1 cellular context compared by ENCODE assay signal in genomic region chr10:97664282-97664850, GRCh38.
A peak's percentile ranks its signal among the peaks of the same experiment; 100 is the strongest.
TF ChIP-seq lines count a peak whose summit lies in the region.

No MANE protein-coding gene starts in this region.

TF ChIP-seq in K562, 482 proteins besides CTCF, POLR2A, EP300 and RAD21 (continued from another document and continues in another):
- TF ChIP-seq BRCA1 (IDR thresholded peaks at IDR 0.05) (no peak), BRCA1 (CRISPR knock-in tag; IDR thresholded peaks at IDR 0.05) (no peak), ZNF41 (CRISPR knock-in tag; conservative IDR thresholded peaks at IDR 0.05) (no peak), JUN (IDR thresholded peaks at IDR 0.05; ENCODE audit: borderline replicate concordance, low read depth, low read length) (no peak), JUN (CRISPR knock-in tag; IDR thresholded peaks at IDR 0.05; ENCODE audit: borderline replicate concordance) (no peak), HMGN3 (IDR thresholded peaks at IDR 0.05; ENCODE audit: borderline replicate concordance, extremely low read depth, insufficient read length, low read depth, low read length) (peak; percentile 61), ZNF668 (CRISPR knock-in tag; IDR thresholded peaks at IDR 0.05) (no peak), CREM (IDR thresholded peaks at IDR 0.05; ENCODE audit: low read depth) (0 out of 2 replicates have a peak, but pooled peaks have one; percentile 19), ZNF76 (CRISPR knock-in tag; IDR thresholded peaks at IDR 0.05; ENCODE audit: borderline replicate concordance) (no peak), LCOR (CRISPR knock-in tag; IDR thresholded peaks at IDR 0.05) (no peak), SP2 (IDR thresholded peaks at IDR 0.05; ENCODE audit: extremely low read depth, low read depth, low read length, poor library complexity, severe bottlenecking) (no peak), ZNF655 (CRISPR knock-in tag; IDR thresholded peaks at IDR 0.05) (no peak), DIDO1 (tag; IDR thresholded peaks at IDR 0.05; ENCODE audit: low read depth) (no peak), PHB (CRISPR knock-in tag; IDR thresholded peaks at IDR 0.05) (no peak), MCM2 (IDR thresholded peaks at IDR 0.05; ENCODE audit: low read depth) (no peak), RBM39 (optimal IDR thresholded peaks at IDR 0.05; ENCODE audit: low read depth, low read length) (no peak), ZNF274 (IDR thresholded peaks at IDR 0.05; ENCODE audit: borderline replicate concordance, low read depth, low read length) (no peak), NCOA1 (IDR thresholded peaks at IDR 0.05; ENCODE audit: low read depth) (peak; percentile 67; the same call in 1 of the 2 replicates), RBBP5 (IDR thresholded peaks at IDR 0.05; ENCODE audit: borderline replicate concordance, insufficient read depth, low read length, poor library complexity, severe bottlenecking) (no peak), TAF9B (IDR thresholded peaks at IDR 0.05; ENCODE audit: partially characterized antibody) (peak; percentile 41), MTF1 (CRISPR knock-in tag; IDR thresholded peaks at IDR 0.05; ENCODE audit: borderline replicate concordance) (no peak), ZSCAN32 (CRISPR knock-in tag; IDR thresholded peaks at IDR 0.05) (no peak), OTX1 (CRISPR knock-in tag; IDR thresholded peaks at IDR 0.05) (no peak), CC2D1A (IDR thresholded peaks at IDR 0.05) (0 out of 2 replicates have a peak, but pooled peaks have one; percentile 69), EZH2 (IDR thresholded peaks at IDR 0.05; ENCODE audit: borderline replicate concordance, low read depth, low read length) (no peak), RFX1 (IDR thresholded peaks at IDR 0.05) (no peak), CBX2 (IDR thresholded peaks at IDR 0.05; ENCODE audit: insufficient read depth, low read length, poor library complexity, severe bottlenecking) (no peak)
- TF ChIP-seq, protein P1, sequence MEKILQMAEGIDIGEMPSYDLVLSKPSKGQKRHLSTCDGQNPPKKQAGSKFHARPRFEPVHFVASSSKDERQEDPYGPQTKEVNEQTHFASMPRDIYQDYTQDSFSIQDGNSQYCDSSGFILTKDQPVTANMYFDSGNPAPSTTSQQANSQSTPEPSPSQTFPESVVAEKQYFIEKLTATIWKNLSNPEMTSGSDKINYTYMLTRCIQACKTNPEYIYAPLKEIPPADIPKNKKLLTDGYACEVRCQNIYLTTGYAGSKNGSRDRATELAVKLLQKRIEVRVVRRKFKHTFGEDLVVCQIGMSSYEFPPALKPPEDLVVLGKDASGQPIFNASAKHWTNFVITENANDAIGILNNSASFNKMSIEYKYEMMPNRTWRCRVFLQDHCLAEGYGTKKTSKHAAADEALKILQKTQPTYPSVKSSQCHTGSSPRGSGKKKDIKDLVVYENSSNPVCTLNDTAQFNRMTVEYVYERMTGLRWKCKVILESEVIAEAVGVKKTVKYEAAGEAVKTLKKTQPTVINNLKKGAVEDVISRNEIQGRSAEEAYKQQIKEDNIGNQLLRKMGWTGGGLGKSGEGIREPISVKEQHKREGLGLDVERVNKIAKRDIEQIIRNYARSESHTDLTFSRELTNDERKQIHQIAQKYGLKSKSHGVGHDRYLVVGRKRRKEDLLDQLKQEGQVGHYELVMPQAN (IDR thresholded peaks at IDR 0.05; ENCODE audit: borderline replicate concordance), result peak; percentile 19; the same call in 1 of the 2 replicates
- TF ChIP-seq, protein P2, sequence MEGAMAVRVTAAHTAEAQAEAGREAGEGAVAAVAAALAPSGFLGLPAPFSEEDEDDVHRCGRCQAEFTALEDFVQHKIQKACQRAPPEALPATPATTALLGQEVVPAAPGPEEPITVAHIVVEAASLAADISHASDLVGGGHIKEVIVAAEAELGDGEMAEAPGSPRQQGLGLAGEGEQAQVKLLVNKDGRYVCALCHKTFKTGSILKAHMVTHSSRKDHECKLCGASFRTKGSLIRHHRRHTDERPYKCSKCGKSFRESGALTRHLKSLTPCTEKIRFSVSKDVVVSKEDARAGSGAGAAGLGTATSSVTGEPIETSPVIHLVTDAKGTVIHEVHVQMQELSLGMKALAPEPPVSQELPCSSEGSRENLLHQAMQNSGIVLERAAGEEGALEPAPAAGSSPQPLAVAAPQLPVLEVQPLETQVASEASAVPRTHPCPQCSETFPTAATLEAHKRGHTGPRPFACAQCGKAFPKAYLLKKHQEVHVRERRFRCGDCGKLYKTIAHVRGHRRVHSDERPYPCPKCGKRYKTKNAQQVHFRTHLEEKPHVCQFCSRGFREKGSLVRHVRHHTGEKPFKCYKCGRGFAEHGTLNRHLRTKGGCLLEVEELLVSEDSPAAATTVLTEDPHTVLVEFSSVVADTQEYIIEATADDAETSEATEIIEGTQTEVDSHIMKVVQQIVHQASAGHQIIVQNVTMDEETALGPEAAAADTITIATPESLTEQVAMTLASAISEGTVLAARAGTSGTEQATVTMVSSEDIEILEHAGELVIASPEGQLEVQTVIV (CRISPR knock-in tag; IDR thresholded peaks at IDR 0.05; ENCODE audit: borderline replicate concordance), result no peak
- TF ChIP-seq, protein P3, sequence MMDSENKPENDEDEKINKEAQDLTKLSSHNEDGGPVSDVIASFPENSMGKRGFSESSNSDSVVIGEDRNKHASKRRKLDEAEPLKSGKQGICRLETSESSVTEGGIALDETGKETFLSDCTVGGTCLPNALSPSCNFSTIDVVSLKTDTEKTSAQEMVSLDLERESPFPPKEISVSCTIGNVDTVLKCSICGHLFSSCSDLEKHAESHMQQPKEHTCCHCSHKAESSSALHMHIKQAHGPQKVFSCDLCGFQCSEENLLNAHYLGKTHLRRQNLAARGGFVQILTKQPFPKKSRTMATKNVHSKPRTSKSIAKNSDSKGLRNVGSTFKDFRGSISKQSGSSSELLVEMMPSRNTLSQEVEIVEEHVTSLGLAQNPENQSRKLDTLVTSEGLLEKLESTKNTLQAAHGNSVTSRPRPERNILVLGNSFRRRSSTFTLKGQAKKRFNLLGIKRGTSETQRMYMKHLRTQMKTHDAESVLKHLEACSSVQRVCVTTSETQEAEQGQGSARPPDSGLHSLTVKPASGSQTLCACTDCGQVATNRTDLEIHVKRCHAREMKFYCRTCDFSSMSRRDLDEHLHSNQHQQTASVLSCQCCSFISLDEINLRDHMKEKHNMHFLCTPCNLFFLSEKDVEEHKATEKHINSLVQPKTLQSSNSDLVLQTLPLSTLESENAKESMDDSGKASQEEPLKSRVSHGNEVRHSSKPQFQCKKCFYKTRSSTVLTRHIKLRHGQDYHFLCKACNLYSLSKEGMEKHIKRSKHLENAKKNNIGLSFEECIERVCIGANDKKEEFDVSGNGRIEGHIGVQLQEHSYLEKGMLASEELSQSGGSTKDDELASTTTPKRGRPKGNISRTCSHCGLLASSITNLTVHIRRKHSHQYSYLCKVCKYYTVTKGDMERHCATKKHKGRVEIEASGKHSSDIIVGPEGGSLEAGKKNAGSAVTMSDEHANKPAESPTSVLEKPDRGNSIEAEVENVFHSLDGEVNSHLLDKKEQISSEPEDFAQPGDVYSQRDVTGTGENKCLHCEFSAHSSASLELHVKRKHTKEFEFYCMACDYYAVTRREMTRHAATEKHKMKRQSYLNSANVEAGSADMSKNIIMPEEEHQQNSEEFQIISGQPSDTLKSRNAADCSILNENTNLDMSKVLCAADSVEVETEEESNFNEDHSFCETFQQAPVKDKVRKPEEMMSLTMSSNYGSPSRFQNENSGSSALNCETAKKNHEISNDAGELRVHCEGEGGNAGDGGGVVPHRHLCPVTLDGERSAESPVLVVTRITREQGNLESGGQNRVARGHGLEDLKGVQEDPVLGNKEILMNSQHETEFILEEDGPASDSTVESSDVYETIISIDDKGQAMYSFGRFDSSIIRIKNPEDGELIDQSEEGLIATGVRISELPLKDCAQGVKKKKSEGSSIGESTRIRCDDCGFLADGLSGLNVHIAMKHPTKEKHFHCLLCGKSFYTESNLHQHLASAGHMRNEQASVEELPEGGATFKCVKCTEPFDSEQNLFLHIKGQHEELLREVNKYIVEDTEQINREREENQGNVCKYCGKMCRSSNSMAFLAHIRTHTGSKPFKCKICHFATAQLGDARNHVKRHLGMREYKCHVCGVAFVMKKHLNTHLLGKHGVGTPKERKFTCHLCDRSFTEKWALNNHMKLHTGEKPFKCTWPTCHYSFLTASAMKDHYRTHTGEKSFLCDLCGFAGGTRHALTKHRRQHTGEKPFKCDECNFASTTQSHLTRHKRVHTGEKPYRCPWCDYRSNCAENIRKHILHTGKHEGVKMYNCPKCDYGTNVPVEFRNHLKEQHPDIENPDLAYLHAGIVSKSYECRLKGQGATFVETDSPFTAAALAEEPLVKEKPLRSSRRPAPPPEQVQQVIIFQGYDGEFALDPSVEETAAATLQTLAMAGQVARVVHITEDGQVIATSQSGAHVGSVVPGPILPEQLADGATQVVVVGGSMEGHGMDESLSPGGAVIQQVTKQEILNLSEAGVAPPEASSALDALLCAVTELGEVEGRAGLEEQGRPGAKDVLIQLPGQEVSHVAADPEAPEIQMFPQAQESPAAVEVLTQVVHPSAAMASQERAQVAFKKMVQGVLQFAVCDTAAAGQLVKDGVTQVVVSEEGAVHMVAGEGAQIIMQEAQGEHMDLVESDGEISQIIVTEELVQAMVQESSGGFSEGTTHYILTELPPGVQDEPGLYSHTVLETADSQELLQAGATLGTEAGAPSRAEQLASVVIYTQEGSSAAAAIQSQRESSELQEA (IDR thresholded peaks at IDR 0.05; ENCODE audit: low read depth), result no peak
- TF ChIP-seq, protein P4, sequence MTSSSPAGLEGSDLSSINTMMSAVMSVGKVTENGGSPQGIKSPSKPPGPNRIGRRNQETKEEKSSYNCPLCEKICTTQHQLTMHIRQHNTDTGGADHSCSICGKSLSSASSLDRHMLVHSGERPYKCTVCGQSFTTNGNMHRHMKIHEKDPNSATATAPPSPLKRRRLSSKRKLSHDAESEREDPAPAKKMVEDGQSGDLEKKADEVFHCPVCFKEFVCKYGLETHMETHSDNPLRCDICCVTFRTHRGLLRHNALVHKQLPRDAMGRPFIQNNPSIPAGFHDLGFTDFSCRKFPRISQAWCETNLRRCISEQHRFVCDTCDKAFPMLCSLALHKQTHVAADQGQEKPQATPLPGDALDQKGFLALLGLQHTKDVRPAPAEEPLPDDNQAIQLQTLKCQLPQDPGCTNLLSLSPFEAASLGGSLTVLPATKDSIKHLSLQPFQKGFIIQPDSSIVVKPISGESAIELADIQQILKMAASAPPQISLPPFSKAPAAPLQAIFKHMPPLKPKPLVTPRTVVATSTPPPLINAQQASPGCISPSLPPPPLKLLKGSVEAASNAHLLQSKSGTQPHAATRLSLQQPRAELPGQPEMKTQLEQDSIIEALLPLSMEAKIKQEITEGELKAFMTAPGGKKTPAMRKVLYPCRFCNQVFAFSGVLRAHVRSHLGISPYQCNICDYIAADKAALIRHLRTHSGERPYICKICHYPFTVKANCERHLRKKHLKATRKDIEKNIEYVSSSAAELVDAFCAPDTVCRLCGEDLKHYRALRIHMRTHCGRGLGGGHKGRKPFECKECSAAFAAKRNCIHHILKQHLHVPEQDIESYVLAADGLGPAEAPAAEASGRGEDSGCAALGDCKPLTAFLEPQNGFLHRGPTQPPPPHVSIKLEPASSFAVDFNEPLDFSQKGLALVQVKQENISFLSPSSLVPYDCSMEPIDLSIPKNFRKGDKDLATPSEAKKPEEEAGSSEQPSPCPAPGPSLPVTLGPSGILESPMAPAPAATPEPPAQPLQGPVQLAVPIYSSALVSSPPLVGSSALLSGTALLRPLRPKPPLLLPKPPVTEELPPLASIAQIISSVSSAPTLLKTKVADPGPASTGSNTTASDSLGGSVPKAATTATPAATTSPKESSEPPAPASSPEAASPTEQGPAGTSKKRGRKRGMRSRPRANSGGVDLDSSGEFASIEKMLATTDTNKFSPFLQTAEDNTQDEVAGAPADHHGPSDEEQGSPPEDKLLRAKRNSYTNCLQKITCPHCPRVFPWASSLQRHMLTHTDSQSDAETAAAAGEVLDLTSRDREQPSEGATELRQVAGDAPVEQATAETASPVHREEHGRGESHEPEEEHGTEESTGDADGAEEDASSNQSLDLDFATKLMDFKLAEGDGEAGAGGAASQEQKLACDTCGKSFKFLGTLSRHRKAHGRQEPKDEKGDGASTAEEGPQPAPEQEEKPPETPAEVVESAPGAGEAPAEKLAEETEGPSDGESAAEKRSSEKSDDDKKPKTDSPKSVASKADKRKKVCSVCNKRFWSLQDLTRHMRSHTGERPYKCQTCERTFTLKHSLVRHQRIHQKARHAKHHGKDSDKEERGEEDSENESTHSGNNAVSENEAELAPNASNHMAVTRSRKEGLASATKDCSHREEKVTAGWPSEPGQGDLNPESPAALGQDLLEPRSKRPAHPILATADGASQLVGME (CRISPR knock-in tag; IDR thresholded peaks at IDR 0.05), result no peak
- TF ChIP-seq, protein P5, sequence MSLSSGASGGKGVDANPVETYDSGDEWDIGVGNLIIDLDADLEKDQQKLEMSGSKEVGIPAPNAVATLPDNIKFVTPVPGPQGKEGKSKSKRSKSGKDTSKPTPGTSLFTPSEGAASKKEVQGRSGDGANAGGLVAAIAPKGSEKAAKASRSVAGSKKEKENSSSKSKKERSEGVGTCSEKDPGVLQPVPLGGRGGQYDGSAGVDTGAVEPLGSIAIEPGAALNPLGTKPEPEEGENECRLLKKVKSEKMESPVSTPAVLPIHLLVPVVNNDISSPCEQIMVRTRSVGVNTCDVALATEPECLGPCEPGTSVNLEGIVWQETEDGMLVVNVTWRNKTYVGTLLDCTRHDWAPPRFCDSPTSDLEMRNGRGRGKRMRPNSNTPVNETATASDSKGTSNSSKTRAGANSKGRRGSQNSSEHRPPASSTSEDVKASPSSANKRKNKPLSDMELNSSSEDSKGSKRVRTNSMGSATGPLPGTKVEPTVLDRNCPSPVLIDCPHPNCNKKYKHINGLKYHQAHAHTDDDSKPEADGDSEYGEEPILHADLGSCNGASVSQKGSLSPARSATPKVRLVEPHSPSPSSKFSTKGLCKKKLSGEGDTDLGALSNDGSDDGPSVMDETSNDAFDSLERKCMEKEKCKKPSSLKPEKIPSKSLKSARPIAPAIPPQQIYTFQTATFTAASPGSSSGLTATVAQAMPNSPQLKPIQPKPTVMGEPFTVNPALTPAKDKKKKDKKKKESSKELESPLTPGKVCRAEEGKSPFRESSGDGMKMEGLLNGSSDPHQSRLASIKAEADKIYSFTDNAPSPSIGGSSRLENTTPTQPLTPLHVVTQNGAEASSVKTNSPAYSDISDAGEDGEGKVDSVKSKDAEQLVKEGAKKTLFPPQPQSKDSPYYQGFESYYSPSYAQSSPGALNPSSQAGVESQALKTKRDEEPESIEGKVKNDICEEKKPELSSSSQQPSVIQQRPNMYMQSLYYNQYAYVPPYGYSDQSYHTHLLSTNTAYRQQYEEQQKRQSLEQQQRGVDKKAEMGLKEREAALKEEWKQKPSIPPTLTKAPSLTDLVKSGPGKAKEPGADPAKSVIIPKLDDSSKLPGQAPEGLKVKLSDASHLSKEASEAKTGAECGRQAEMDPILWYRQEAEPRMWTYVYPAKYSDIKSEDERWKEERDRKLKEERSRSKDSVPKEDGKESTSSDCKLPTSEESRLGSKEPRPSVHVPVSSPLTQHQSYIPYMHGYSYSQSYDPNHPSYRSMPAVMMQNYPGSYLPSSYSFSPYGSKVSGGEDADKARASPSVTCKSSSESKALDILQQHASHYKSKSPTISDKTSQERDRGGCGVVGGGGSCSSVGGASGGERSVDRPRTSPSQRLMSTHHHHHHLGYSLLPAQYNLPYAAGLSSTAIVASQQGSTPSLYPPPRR (CRISPR knock-in tag; IDR thresholded peaks at IDR 0.05; ENCODE audit: borderline replicate concordance), result no peak
